In genomic region chr2:178530625-178531142, GRCh38 we compare ENCODE assay signal across 8 cellular contexts. TPM values are rescaled to one million over a fixed set of nuclear protein-coding genes. Genes with fewer than 3 reads are reported as not detected.
DNase-seq lines count a peak whose midpoint lies in the region; ATAC-seq lines count a peak whose summit lies in the region.

No MANE protein-coding gene starts in this region.

- peak overlapping the region in 3 of 8 donors; percentile 12 to 38 (median 17) for H3K4me3 Mint-ChIP-seq in naive B cell

- peak overlapping the region in 5 of 6 donors; percentile 51 to 88 (median 69) for H3K27ac Mint-ChIP-seq in naive B cell

- ATAC-seq in GM18907 (IDR thresholded peaks at IDR 0.05; ENCODE audit: unreplicated experiment) (peak; percentile 96), HG02610 (IDR thresholded peaks at IDR 0.05; ENCODE audit: unreplicated experiment) (peak; percentile 95), naive B cell (ENCODE audit: low read depth in 2 of 2) (peak; percentile 84 to 89)

- no peaks in the 10 kb centered on the region for H3K27me3 Mint-ChIP-seq in naive B cell

- peaks cover 15 to 30% (median 27%) of the 10 kb centered on the region in 3 donors for H3K4me1 Mint-ChIP-seq in naive B cell

- DNase-seq in NOMO-1 treated with dmso at 0.1 percent for 144 hours (lab: John Stamatoyannopoulos, UW; ENCODE audit: unreplicated experiment) (peak; percentile 85), naive B cell (peak; percentile 33), KG1 (lab: John Stamatoyannopoulos, UW) (no peak), iPS-NIHi7 (ENCODE audit: extremely low spot score) (no peak), UCSD-AML1 (lab: John Stamatoyannopoulos, UW; ENCODE audit: unreplicated experiment) (no peak), NCI-H226 (no peak)

- peaks cover 38 to 54% of the 10 kb centered on the region in 2 donors for H3K36me3 Mint-ChIP-seq in naive B cell

- no peaks in the 10 kb centered on the region for H3K9me3 Mint-ChIP-seq in naive B cell

RNA-seq across cellular contexts. Expression of gene PLEKHA3, which starts 50.4 kb away (rescaled TPM):
- polyA plus RNA-seq in naive B cell (ENCODE audit: low read depth in 6 of 6) = 10 to 100 TPM; 20.9 to 23.8 (median 22.3) TPM

RNA-seq across cellular contexts. Expression of gene FKBP7, which starts 52.3 kb away (rescaled TPM):
- 1 to 10 TPM; 2.4 to 9.9 (median 4.7) TPM for polyA plus RNA-seq in naive B cell (ENCODE audit: low read depth in 6 of 6)

Comparison
In these comparisons a context has a peak if more than half of its experiments do, and no peak if none do; other contexts are left out.
1. DNase-seq: peak in NOMO-1 treated with dmso at 0.1 percent for 144 hours (single experiment) and naive B cell (single experiment); none in KG1 (single experiment), iPS-NIHi7 (single experiment), UCSD-AML1 (single experiment) and NCI-H226 (single experiment).
2. Peak in every context shown above with its lines, with median percentiles within 50 percentile points of each other: ATAC-seq.